Comparison of ENCODE assay signal across 9 cellular contexts in the genomic region with DNA sequence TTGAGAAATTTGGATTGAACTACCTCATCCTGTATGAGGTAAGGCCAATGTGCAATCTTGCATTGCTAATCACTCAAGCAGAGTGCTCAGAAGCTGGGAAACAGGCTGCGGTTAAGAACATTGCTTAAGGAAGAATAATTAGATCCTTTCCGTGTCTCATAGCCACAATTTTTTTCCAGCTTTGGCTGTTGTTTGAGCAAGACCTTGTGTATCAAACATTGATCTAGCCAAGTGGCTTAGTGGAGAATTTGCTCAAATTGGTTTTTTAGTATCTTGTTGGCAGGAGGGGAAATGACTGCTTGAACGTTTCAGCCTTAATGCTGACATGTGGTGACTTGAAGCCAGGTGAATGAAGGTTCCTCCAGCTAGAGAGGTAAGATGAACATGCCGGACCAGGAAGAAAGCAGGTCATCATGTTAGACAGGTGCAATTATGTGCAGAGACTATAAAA.
DNase-seq lines count a peak whose midpoint lies in the region; ATAC-seq and TF ChIP-seq lines count a peak whose summit lies in the region.
"Had no signal": no experiment of that assay in that cellular context is flagged by ENCODE, and none has a peak within 500 bp of the region (broad histone marks: within the 10 kb centered on the region; RNA-seq: fewer than 3 reads in every experiment).

No MANE protein-coding gene starts in this region.

- TF ChIP-seq POLR2A in upper lobe of left lung (IDR thresholded peaks at IDR 0.05) (no peak), transverse colon (IDR thresholded peaks at IDR 0.05) (no peak)

- H3K9me3 ChIP-seq in upper lobe of left lung (no peaks in the 10 kb centered on the region), transverse colon (no peaks in the 10 kb centered on the region)

- ATAC-seq in upper lobe of left lung (ENCODE audit: low FRiP score in 2 of 2), result peak; percentile 78 to 85

- TF ChIP-seq CTCF in upper lobe of left lung (IDR thresholded peaks at IDR 0.05) (no peak), transverse colon (IDR thresholded peaks at IDR 0.05) (no peak)

- in situ Hi-C loops in transverse colon (cut with MboI; ENCODE audit: low pct_ligation_motif_present in 1 of 4, low pct_unique_long_range_greater_than_20kb in 1 of 4, low sequenced_read_pairs in 3 of 4), result no loop called here

- H3K36me3 ChIP-seq in upper lobe of left lung (no peaks in the 10 kb centered on the region), transverse colon (no peaks in the 10 kb centered on the region)

- H3K27me3 ChIP-seq in upper lobe of left lung (no peaks in the 10 kb centered on the region), transverse colon (no peaks in the 10 kb centered on the region)

- WGBS in upper lobe of left lung, 2 donors, result 41 to 45% methylated on average over 4 of the region's 4 CpGs
- WGBS in transverse colon (ENCODE audit: low coverage in 1 of 2), 2 donors, result 52 to 59% methylated on average over 4 of the region's 4 CpGs

- intact Hi-C loops in transverse colon (cut with DNase I; ENCODE audit: low total_unique reads), result no loop called here

- DNase-seq in HS-5 (ENCODE audit: low read depth) (peak; percentile 92), amniotic stem cell (lab: John Stamatoyannopoulos, UW) (peak; percentile 88), iris pigment epithelial cell (ENCODE audit: low read depth) (peak; percentile 100), upper lobe of left lung (peak in 1 of 2 donors; percentile 74), transverse colon (no peak), epidermal melanocyte (ENCODE audit: insufficient read length, low spot score) (no peak), NCI-H128 (lab: John Stamatoyannopoulos, UW; ENCODE audit: unreplicated experiment) (no peak)
- DNase-seq: activated effector memory CD4-positive, alpha-beta T cell treated with Interleukin-2 at 50 U/mL for 16 hours; stimulated activated naive CD4-positive, alpha-beta T cell treated with Interleukin-2 at 50 U/mL for 16 hours had no signal

- H3K4me3 ChIP-seq in upper lobe of left lung (no peak overlapping the region), transverse colon (no peak overlapping the region)

- H3K27ac ChIP-seq in upper lobe of left lung (peak overlapping the region; percentile 63 to 87 (median 78)), transverse colon (no peak overlapping the region)

- TF ChIP-seq EP300 in upper lobe of left lung (IDR thresholded peaks at IDR 0.05) (peak in 1 of 4 donors; percentile 67), transverse colon (IDR thresholded peaks at IDR 0.05; ENCODE audit: low read depth) (no peak)

- H3K4me1 ChIP-seq in upper lobe of left lung, result peaks cover 30 to 54% (median 39%) of the 10 kb centered on the region in 4 donors
- H3K4me1 ChIP-seq in transverse colon, result peaks cover 0 to 10% (median 3%) of the 10 kb centered on the region in 4 donors

Comparison
In these comparisons a context has a peak if more than half of its experiments do, and no peak if none do; other contexts are left out.
1. DNase-seq: peak in HS-5 (single experiment), amniotic stem cell (single experiment) and iris pigment epithelial cell (single experiment); none in transverse colon (single experiment), epidermal melanocyte (single experiment) and NCI-H128 (single experiment).
2. H3K27ac ChIP-seq: peak in upper lobe of left lung (4 of 4); none in transverse colon (0 of 4).